Comparison of ENCODE assay signal across 7 cellular contexts in the genomic region with DNA sequence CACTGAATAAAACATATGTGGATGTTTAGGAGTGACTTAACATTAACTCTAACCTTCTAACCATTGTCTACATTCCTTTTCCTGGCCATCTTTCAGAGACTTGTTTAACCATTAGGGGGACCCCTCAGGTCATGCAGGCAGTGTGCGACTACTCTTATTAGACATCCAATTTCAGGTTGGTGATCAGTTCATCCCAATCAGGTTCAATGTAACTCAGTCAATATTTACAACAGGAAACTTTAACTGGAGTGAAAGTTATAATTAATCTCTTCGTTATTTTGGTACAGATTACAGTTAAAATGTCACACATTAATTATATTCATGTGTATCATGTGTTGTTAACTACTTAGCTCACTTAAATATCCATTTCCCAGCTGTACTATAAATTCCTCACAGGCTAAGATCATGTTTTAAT.
A peak's percentile ranks its signal among the peaks of the same experiment; 100 is the strongest.
DNase-seq lines count a peak whose midpoint lies in the region; ATAC-seq and TF ChIP-seq lines count a peak whose summit lies in the region.

No MANE protein-coding gene starts in this region.

- peaks cover under 1% of the 10 kb centered on the region for H3K4me1 ChIP-seq in body of pancreas

- DNase-seq in myocyte (ENCODE audit: low read depth) = peak; percentile 50
- DNase-seq in NCI-H2171 treated with DMSO at 0.1 percent for 48 hours (lab: John Stamatoyannopoulos, UW) = no peak
- no peak for DNase-seq in body of pancreas

- ATAC-seq in GM19468 (IDR thresholded peaks at IDR 0.05; ENCODE audit: extremely low read depth, unreplicated experiment) (peak; percentile 82), HG03378 (IDR thresholded peaks at IDR 0.05; ENCODE audit: unreplicated experiment) (peak; percentile 99), body of pancreas (no peak)

- no peak for TF ChIP-seq POLR2A in body of pancreas (IDR thresholded peaks at IDR 0.05)

- intact Hi-C loops in body of pancreas (cut with DNase I) = no loop called here

- TF ChIP-seq CTCF in GM12873 (IDR thresholded peaks at IDR 0.05; ENCODE audit: insufficient read depth, low read depth, low read length, missing control alignments) (peak; percentile 54), VCaP (conservative IDR thresholded peaks at IDR 0.05) (peak; percentile 59), body of pancreas (IDR thresholded peaks at IDR 0.05) (peak in 1 of 7 experiments; percentile 14)

- no peaks in the 10 kb centered on the region for H3K36me3 ChIP-seq in body of pancreas (replicated peaks in 1 of 2; ENCODE audit: insufficient read depth in 1 of 2, low read depth in 2 of 2)

- H3K27ac ChIP-seq in VCaP = no peak overlapping the region
- H3K27ac ChIP-seq in body of pancreas = no peak overlapping the region

- H3K27me3 ChIP-seq in body of pancreas = no peaks in the 10 kb centered on the region

- H3K4me3 ChIP-seq in body of pancreas = no peak overlapping the region

- WGBS in body of pancreas, 2 donors = 30 to 35% methylated on average over 2 of the region's 2 CpGs

- H3K9me3 ChIP-seq in body of pancreas = no peaks in the 10 kb centered on the region
